Comparison of ENCODE assay signal across 13 cellular contexts in the genomic region with DNA sequence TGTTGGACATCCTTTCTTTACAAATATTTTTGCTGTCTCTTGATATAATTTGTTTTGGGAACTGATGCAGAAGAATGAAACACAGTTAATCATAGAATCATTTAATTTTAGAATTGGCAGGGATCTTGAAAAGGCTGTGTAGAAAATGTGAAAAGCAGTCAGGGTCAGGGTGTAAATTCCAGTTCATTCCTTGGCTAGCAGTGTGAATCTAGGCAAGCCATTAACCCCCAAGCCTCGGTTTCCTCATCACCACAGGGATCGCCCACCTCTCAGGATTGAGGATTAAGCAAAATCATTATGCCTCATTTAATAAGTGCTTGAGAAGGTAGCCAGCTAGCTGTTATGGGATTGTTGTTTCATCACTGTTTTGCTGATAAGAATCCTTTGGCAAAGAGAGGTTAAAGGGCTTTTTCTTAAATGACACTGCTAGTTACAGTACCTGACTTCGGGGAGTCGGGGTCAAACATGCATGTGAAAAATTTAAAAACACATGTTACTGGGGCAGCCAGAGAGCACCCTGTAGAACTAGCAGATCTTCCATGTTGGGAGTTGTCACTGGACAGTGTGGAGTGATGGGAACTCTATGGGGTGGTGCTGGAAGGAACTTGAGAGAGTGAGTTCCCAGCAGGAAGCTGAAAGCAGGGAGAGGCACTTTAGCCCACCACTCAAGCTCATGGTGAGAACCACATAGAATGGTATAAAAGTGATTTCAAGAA. TPM values are rescaled to one million over a fixed set of nuclear protein-coding genes. Genes with fewer than 3 reads are reported as not detected.
A peak's percentile ranks its signal among the peaks of the same experiment; 100 is the strongest.
DNase-seq lines count a peak whose midpoint lies in the region; ATAC-seq, FAIRE-seq and TF ChIP-seq lines count a peak whose summit lies in the region.
"Had no signal": no experiment of that assay in that cellular context is flagged by ENCODE, and none has a peak within 500 bp of the region (broad histone marks: within the 10 kb centered on the region; RNA-seq: fewer than 3 reads in every experiment).

No MANE protein-coding gene starts in this region.

- no peak overlapping the region for H3K27ac ChIP-seq in mesenchymal stem cell (ENCODE audit: low read length, poor library complexity, severe bottlenecking)
- H3K27ac ChIP-seq in kidney (ENCODE audit: low read depth in 2 of 2, low read length in 2 of 2) = peak overlapping the region in 1 of 2 donors; percentile 63

- no peak overlapping the region for H2BK120ac ChIP-seq in mesenchymal stem cell (ENCODE audit: low read depth, low read length)

- no peak for DNase-seq in activated T-cell treated with anti-CD3 and anti-CD28 coated beads, Interleukin-2, amount 50 U/mL, for 72 hours
- no peak for DNase-seq in activated T-cell treated with anti-CD3 and anti-CD28 coated beads, Interleukin-2, amount 50 U/mL, for 4 hours
- no peak for DNase-seq in activated T-helper 2 cell treated with anti-CD3 and anti-CD28 coated beads, Interferon-gamma antibody, Interleukin-2, Interleukin-4, amounts not matched to agents 10 μg/mL and 5 μg/mL and 100 μg/mL, durations not matched to agents 14 hours and 24 hours and 36 hours (ENCODE audit: low spot score)
- DNase-seq in mesenchymal stem cell (no peak), type B pancreatic cell (ENCODE audit: extremely low spot score, unreplicated experiment) (no peak), KBM-7 (no peak), kidney (no peak), DMS153 (lab: John Stamatoyannopoulos, UW) (no peak)
- DNase-seq: foreskin fibroblast, nucleus accumbens, RPMI8226 had no signal

- no peak overlapping the region for H3K23ac ChIP-seq in mesenchymal stem cell (ENCODE audit: low read length in 2 of 2)

- peaks cover 15 to 25% of the 10 kb centered on the region in 2 donors for H3K36me3 Mint-ChIP-seq in activated T-cell treated with anti-CD3 and anti-CD28 coated beads, Interleukin-2, amount 50 U/mL, for 72 hours (ENCODE audit: insufficient read depth in 2 of 2)
- peaks cover 28% of the 10 kb centered on the region for H3K36me3 Mint-ChIP-seq in activated T-cell treated with anti-CD3 and anti-CD28 coated beads, Interleukin-2, amount 50 U/mL, for 4 hours (ENCODE audit: insufficient read depth)
- peaks cover 62% of the 10 kb centered on the region for H3K36me3 Mint-ChIP-seq in activated T-helper 2 cell treated with anti-CD3 and anti-CD28 coated beads, Interferon-gamma antibody, Interleukin-2, Interleukin-4, amounts not matched to agents 10 μg/mL and 5 μg/mL and 100 μg/mL, durations not matched to agents 14 hours and 24 hours and 36 hours (ENCODE audit: low read depth)
- H3K36me3 Mint-ChIP-seq in type B pancreatic cell = peaks cover 45% of the 10 kb centered on the region

- peak overlapping the region in 1 of 2 experiments; percentile 10 for H3K4ac ChIP-seq in mesenchymal stem cell (ENCODE audit: low read depth in 1 of 2, low read length in 2 of 2)

- peaks cover 41% of the 10 kb centered on the region for H3K79me1 ChIP-seq in mesenchymal stem cell (replicated peaks; ENCODE audit: low read length, poor library complexity, severe bottlenecking)

- no peak overlapping the region for H3K14ac ChIP-seq in mesenchymal stem cell (ENCODE audit: low read length in 2 of 2)

- no peaks in the 10 kb centered on the region for H3K27me3 ChIP-seq in mesenchymal stem cell (ENCODE audit: control insufficient read depth in 1 of 2, insufficient read depth in 1 of 2, low read length in 2 of 2)

- ATAC-seq in activated T-cell treated with anti-CD3 and anti-CD28 coated beads, Interleukin-2, amount 50 U/mL, for 72 hours (replicated peaks in 1 of 2) = no peak
- ATAC-seq in activated T-cell treated with anti-CD3 and anti-CD28 coated beads, Interleukin-2, amount 50 U/mL, for 4 hours = no peak

- intact Hi-C loops in activated T-helper 2 cell treated with anti-CD3 and anti-CD28 coated beads, Interferon-gamma antibody, Interleukin-2, Interleukin-4, amounts not matched to agents 10 μg/mL and 5 μg/mL and 100 μg/mL, durations not matched to agents 14 hours and 24 hours and 36 hours (cut with micrococcal nuclease) = no loop called here
- intact Hi-C loops in kidney (cut with DNase I) = loop anchor here (10.0 kb wide), 1 partner anchor 124 kb away; a partner anchor contains a TSS

- H3K4me2 ChIP-seq in mesenchymal stem cell (ENCODE audit: low read length, poor library complexity, severe bottlenecking) = no peak overlapping the region

- H3K4me1 ChIP-seq in mesenchymal stem cell (ENCODE audit: control insufficient read depth, insufficient read depth, low read depth, low read length) (peaks cover 53% of the 10 kb centered on the region), kidney (ENCODE audit: control insufficient read depth in 1 of 2, insufficient read depth in 1 of 2, low read depth in 1 of 2, low read length in 2 of 2) (peaks cover 26 to 51% of the 10 kb centered on the region in 2 donors)

- H3K4me3 ChIP-seq in mesenchymal stem cell (ENCODE audit: insufficient read depth in 1 of 2, low read depth in 1 of 2, low read length in 2 of 2) (no peak overlapping the region), kidney (ENCODE audit: low read length in 2 of 2) (no peak overlapping the region)

- H3K9ac ChIP-seq in mesenchymal stem cell (ENCODE audit: low read length) (peak overlapping the region; percentile 49), kidney (ENCODE audit: low read length in 2 of 2) (peak overlapping the region in 1 of 2 donors; percentile 19)

- H3K27ac Mint-ChIP-seq in activated T-cell treated with anti-CD3 and anti-CD28 coated beads, Interleukin-2, amount 50 U/mL, for 72 hours = peak overlapping the region; percentile 82
- peak overlapping the region; percentile 24 for H3K27ac Mint-ChIP-seq in activated T-helper 2 cell treated with anti-CD3 and anti-CD28 coated beads, Interferon-gamma antibody, Interleukin-2, Interleukin-4, amounts not matched to agents 10 μg/mL and 5 μg/mL and 100 μg/mL, durations not matched to agents 14 hours and 24 hours and 36 hours
- H3K27ac Mint-ChIP-seq in type B pancreatic cell = peak overlapping the region; percentile 54

- 99% methylated on average over 2 of the region's 4 CpGs for WGBS in mesenchymal stem cell

- H2AFZ ChIP-seq in mesenchymal stem cell (ENCODE audit: low read depth, low read length) = no peak overlapping the region

- no peaks in the 10 kb centered on the region for H3K9me3 Mint-ChIP-seq in activated T-cell treated with anti-CD3 and anti-CD28 coated beads, Interleukin-2, amount 50 U/mL, for 72 hours
- no peaks in the 10 kb centered on the region for H3K9me3 Mint-ChIP-seq in activated T-cell treated with anti-CD3 and anti-CD28 coated beads, Interleukin-2, amount 50 U/mL, for 4 hours
- no peaks in the 10 kb centered on the region for H3K9me3 Mint-ChIP-seq in activated T-helper 2 cell treated with anti-CD3 and anti-CD28 coated beads, Interferon-gamma antibody, Interleukin-2, Interleukin-4, amounts not matched to agents 10 μg/mL and 5 μg/mL and 100 μg/mL, durations not matched to agents 14 hours and 24 hours and 36 hours
- no peaks in the 10 kb centered on the region for H3K9me3 Mint-ChIP-seq in type B pancreatic cell

- no peak overlapping the region for H3K18ac ChIP-seq in mesenchymal stem cell (ENCODE audit: low read depth in 1 of 2, low read length in 2 of 2)

- H3K36me3 ChIP-seq in mesenchymal stem cell (ENCODE audit: control insufficient read depth in 1 of 2, insufficient read depth in 2 of 2, low read depth in 1 of 2, low read length in 2 of 2) = peaks cover 74 to 83% of the 10 kb centered on the region in 2 experiments
- H3K36me3 ChIP-seq in kidney (ENCODE audit: control insufficient read depth in 1 of 2, insufficient read depth in 2 of 2, low read length in 2 of 2) = peaks cover 36 to 62% of the 10 kb centered on the region in 2 donors

- no peak overlapping the region for H2BK12ac ChIP-seq in mesenchymal stem cell (ENCODE audit: low read length in 2 of 2)

- no peaks in the 10 kb centered on the region for H3K9me3 ChIP-seq in mesenchymal stem cell (ENCODE audit: control insufficient read depth, low read length)
- H3K9me3 ChIP-seq in kidney (ENCODE audit: control insufficient read depth in 1 of 2, low read length in 2 of 2) = no peaks in the 10 kb centered on the region

- TF ChIP-seq CTCF in type B pancreatic cell (conservative IDR thresholded peaks at IDR 0.05) = no peak
- TF ChIP-seq CTCF in kidney (IDR thresholded peaks at IDR 0.05; ENCODE audit: borderline replicate concordance, extremely low read depth, insufficient read depth) = no peak

- H2AK5ac ChIP-seq in mesenchymal stem cell (ENCODE audit: low read length, severe bottlenecking) = no peak overlapping the region

- no peak overlapping the region for H2BK5ac ChIP-seq in mesenchymal stem cell (ENCODE audit: low read depth, low read length, poor library complexity, severe bottlenecking)

- H4K91ac ChIP-seq in mesenchymal stem cell (ENCODE audit: low read length) = no peak overlapping the region

- no peak overlapping the region for H2BK15ac ChIP-seq in mesenchymal stem cell (ENCODE audit: low read depth, poor library complexity, severe bottlenecking)

- H3K4me1 Mint-ChIP-seq in activated T-cell treated with anti-CD3 and anti-CD28 coated beads, Interleukin-2, amount 50 U/mL, for 72 hours (ENCODE audit: low read depth) = peaks cover 13% of the 10 kb centered on the region
- H3K4me1 Mint-ChIP-seq in activated T-cell treated with anti-CD3 and anti-CD28 coated beads, Interleukin-2, amount 50 U/mL, for 4 hours (ENCODE audit: low read depth) = peaks cover 32% of the 10 kb centered on the region
- peaks cover 32% of the 10 kb centered on the region for H3K4me1 Mint-ChIP-seq in activated T-helper 2 cell treated with anti-CD3 and anti-CD28 coated beads, Interferon-gamma antibody, Interleukin-2, Interleukin-4, amounts not matched to agents 10 μg/mL and 5 μg/mL and 100 μg/mL, durations not matched to agents 14 hours and 24 hours and 36 hours (ENCODE audit: low read depth)
- H3K4me1 Mint-ChIP-seq in type B pancreatic cell (ENCODE audit: unreplicated experiment) = peaks cover 24% of the 10 kb centered on the region

- H3K27me3 Mint-ChIP-seq in activated T-cell treated with anti-CD3 and anti-CD28 coated beads, Interleukin-2, amount 50 U/mL, for 72 hours (ENCODE audit: low read depth) = no peaks in the 10 kb centered on the region
- H3K27me3 Mint-ChIP-seq in activated T-cell treated with anti-CD3 and anti-CD28 coated beads, Interleukin-2, amount 50 U/mL, for 4 hours (ENCODE audit: low read depth) = no peaks in the 10 kb centered on the region
- H3K27me3 Mint-ChIP-seq in activated T-helper 2 cell treated with anti-CD3 and anti-CD28 coated beads, Interferon-gamma antibody, Interleukin-2, Interleukin-4, amounts not matched to agents 10 μg/mL and 5 μg/mL and 100 μg/mL, durations not matched to agents 14 hours and 24 hours and 36 hours (ENCODE audit: low read depth) = no peaks in the 10 kb centered on the region
- H3K27me3 Mint-ChIP-seq in type B pancreatic cell = no peaks in the 10 kb centered on the region

- in situ Hi-C loops in KBM-7 (cut with MboI; ENCODE audit: low pct_unique_long_range_greater_than_20kb, low sequenced_read_pairs) = no loop called here

- H4K8ac ChIP-seq in mesenchymal stem cell (ENCODE audit: low read length) = no peak overlapping the region

- no peak overlapping the region for H3K4me3 Mint-ChIP-seq in activated T-cell treated with anti-CD3 and anti-CD28 coated beads, Interleukin-2, amount 50 U/mL, for 72 hours
- no peak overlapping the region for H3K4me3 Mint-ChIP-seq in activated T-cell treated with anti-CD3 and anti-CD28 coated beads, Interleukin-2, amount 50 U/mL, for 4 hours
- H3K4me3 Mint-ChIP-seq in activated T-helper 2 cell treated with anti-CD3 and anti-CD28 coated beads, Interferon-gamma antibody, Interleukin-2, Interleukin-4, amounts not matched to agents 10 μg/mL and 5 μg/mL and 100 μg/mL, durations not matched to agents 14 hours and 24 hours and 36 hours (ENCODE audit: low read depth) = no peak overlapping the region
- no peak overlapping the region for H3K4me3 Mint-ChIP-seq in type B pancreatic cell

- FAIRE-seq in kidney (lab: Jason Lieb, UNC) = no peak
- FAIRE-seq: colon, G401.6 had no signal

RNA-seq across cellular contexts. Expression of a gene that starts 10.7 kb away (rescaled TPM):
- 10 to 100 TPM; 48.4 to 52.1 TPM for total RNA-seq in activated T-cell treated with anti-CD3 and anti-CD28 coated beads, Interleukin-2, amount 50 U/mL, for 72 hours
- total RNA-seq in activated T-cell treated with anti-CD3 and anti-CD28 coated beads, Interleukin-2, amount 50 U/mL, for 4 hours = 10 to 100 TPM; 28.0 to 34.5 (median 33.0) TPM
- 37.6 TPM in 2 replicates for total RNA-seq in activated T-helper 2 cell treated with anti-CD3 and anti-CD28 coated beads, Interferon-gamma antibody, Interleukin-2, Interleukin-4, amounts not matched to agents 10 μg/mL and 5 μg/mL and 100 μg/mL, durations not matched to agents 14 hours and 24 hours and 36 hours
- 307 TPM for polyA plus RNA-seq in mesenchymal stem cell (2013, experiment 1 of 2)
- polyA plus RNA-seq in mesenchymal stem cell (2013, experiment 2 of 2) = 298 TPM
- 79.1 and 222 TPM in 2 replicates for total RNA-seq in type B pancreatic cell (ENCODE audit: low replicate concordance)
- total RNA-seq in kidney = 186 TPM
- polyA plus RNA-seq in kidney (ENCODE audit: insufficient read depth, low read depth, low replicate concordance) = 99.6 TPM

RNA-seq across cellular contexts. Expression of a gene that starts 20.7 kb away (rescaled TPM):
- total RNA-seq in activated T-cell treated with anti-CD3 and anti-CD28 coated beads, Interleukin-2, amount 50 U/mL, for 72 hours = not detected
- total RNA-seq in activated T-cell treated with anti-CD3 and anti-CD28 coated beads, Interleukin-2, amount 50 U/mL, for 4 hours = not detected
- total RNA-seq in activated T-helper 2 cell treated with anti-CD3 and anti-CD28 coated beads, Interferon-gamma antibody, Interleukin-2, Interleukin-4, amounts not matched to agents 10 μg/mL and 5 μg/mL and 100 μg/mL, durations not matched to agents 14 hours and 24 hours and 36 hours = not detected in 2 replicates
- 0.15 TPM for polyA plus RNA-seq in mesenchymal stem cell (2013, experiment 1 of 2)
- polyA plus RNA-seq in mesenchymal stem cell (2013, experiment 2 of 2) = 0.23 TPM
- total RNA-seq in type B pancreatic cell (ENCODE audit: low replicate concordance) (32.4 and 115 TPM in 2 replicates), kidney (2.5 TPM)
- 2.9 TPM for polyA plus RNA-seq in kidney (ENCODE audit: insufficient read depth, low read depth, low replicate concordance)

RNA-seq across cellular contexts. Expression of a gene that starts 44.2 kb away (rescaled TPM):
- under 1 TPM; 0.29 to 0.67 TPM for total RNA-seq in activated T-cell treated with anti-CD3 and anti-CD28 coated beads, Interleukin-2, amount 50 U/mL, for 72 hours
- under 1 TPM; 0.05 to 0.84 (median 0.15) TPM for total RNA-seq in activated T-cell treated with anti-CD3 and anti-CD28 coated beads, Interleukin-2, amount 50 U/mL, for 4 hours
- total RNA-seq in activated T-helper 2 cell treated with anti-CD3 and anti-CD28 coated beads, Interferon-gamma antibody, Interleukin-2, Interleukin-4, amounts not matched to agents 10 μg/mL and 5 μg/mL and 100 μg/mL, durations not matched to agents 14 hours and 24 hours and 36 hours = not detected in 2 replicates
- 1.7 TPM for polyA plus RNA-seq in mesenchymal stem cell (2013, experiment 1 of 2)
- 1.3 TPM for polyA plus RNA-seq in mesenchymal stem cell (2013, experiment 2 of 2)
- total RNA-seq in type B pancreatic cell (ENCODE audit: low replicate concordance) (29.2 and 72.7 TPM in 2 replicates), kidney (452 TPM)
- polyA plus RNA-seq in kidney (ENCODE audit: insufficient read depth, low read depth, low replicate concordance) = 225 TPM

RNA-seq across cellular contexts. Expression of a gene that starts 52.8 kb away (rescaled TPM):
- total RNA-seq in activated T-cell treated with anti-CD3 and anti-CD28 coated beads, Interleukin-2, amount 50 U/mL, for 72 hours = 1 to 10 TPM; 1.3 to 1.9 TPM
- 1 to 10 TPM; 1.0 to 2.8 (median 1.3) TPM for total RNA-seq in activated T-cell treated with anti-CD3 and anti-CD28 coated beads, Interleukin-2, amount 50 U/mL, for 4 hours
- 0.32 and 0.50 TPM in 2 replicates for total RNA-seq in activated T-helper 2 cell treated with anti-CD3 and anti-CD28 coated beads, Interferon-gamma antibody, Interleukin-2, Interleukin-4, amounts not matched to agents 10 μg/mL and 5 μg/mL and 100 μg/mL, durations not matched to agents 14 hours and 24 hours and 36 hours
- polyA plus RNA-seq in mesenchymal stem cell (2013, experiment 1 of 2) = 262 TPM
- 265 TPM for polyA plus RNA-seq in mesenchymal stem cell (2013, experiment 2 of 2)
- total RNA-seq in type B pancreatic cell (ENCODE audit: low replicate concordance) (18.5 and 98.5 TPM in 2 replicates), kidney (114 TPM)
- 77.8 TPM for polyA plus RNA-seq in kidney (ENCODE audit: insufficient read depth, low read depth, low replicate concordance)

Comparison
In these comparisons a context has a peak if more than half of its experiments do, and no peak if none do; other contexts are left out.
1. H3K27ac Mint-ChIP-seq: peak in every context shown above with its lines; median percentile 82 in activated T-cell treated with anti-CD3 and anti-CD28 coated beads, Interleukin-2, amount 50 U/mL, for 72 hours; 54 in type B pancreatic cell; 24 in activated T-helper 2 cell treated with anti-CD3 and anti-CD28 coated beads, Interferon-gamma antibody, Interleukin-2, Interleukin-4, amounts not matched to agents 10 μg/mL and 5 μg/mL and 100 μg/mL, durations not matched to agents 14 hours and 24 hours and 36 hours.
2. RNA of a gene that starts 44.2 kb away (total RNA-seq): 452 TPM in kidney (single experiment) and 29.2 to 72.7 TPM in type B pancreatic cell; 0.29 to 0.67 TPM in activated T-cell treated with anti-CD3 and anti-CD28 coated beads, Interleukin-2, amount 50 U/mL, for 72 hours, 0.05 to 0.84 TPM in activated T-cell treated with anti-CD3 and anti-CD28 coated beads, Interleukin-2, amount 50 U/mL, for 4 hours and not detected in activated T-helper 2 cell treated with anti-CD3 and anti-CD28 coated beads, Interferon-gamma antibody, Interleukin-2, Interleukin-4, amounts not matched to agents 10 μg/mL and 5 μg/mL and 100 μg/mL, durations not matched to agents 14 hours and 24 hours and 36 hours; every median in the first group is over 10 times any median in the second.